ENCODE assay signal across 1 cellular context in genomic region chr1:56655991-56656613, GRCh38.
TF ChIP-seq lines count a peak whose summit lies in the region.

No MANE protein-coding gene starts in this region.

TF ChIP-seq in HepG2, 621 proteins besides CTCF, POLR2A, EP300 and RAD21 (continued from another document):
- TF ChIP-seq ZNF574 (CRISPR knock-in tag; IDR thresholded peaks at IDR 0.05) (no peak), NFAT5 (CRISPR knock-in tag; IDR thresholded peaks at IDR 0.05) (no peak), ZNF746 (CRISPR knock-in tag; IDR thresholded peaks at IDR 0.05) (no peak), ETS1 (CRISPR knock-in tag; IDR thresholded peaks at IDR 0.05) (no peak), GATAD1 (CRISPR knock-in tag; IDR thresholded peaks at IDR 0.05) (no peak)
